26 cellular contexts compared by ENCODE assay signal in genomic region chr6:49151461-49151860, GRCh38.
"Had no signal": no experiment of that assay in that cellular context is flagged by ENCODE, and none has a peak within 500 bp of the region (broad histone marks: within the 10 kb centered on the region; RNA-seq: fewer than 3 reads in every experiment).

No MANE protein-coding gene starts in this region.

- H3K36me3 Mint-ChIP-seq: activated CD8-positive, alpha-beta memory T cell treated with anti-CD3 and anti-CD28 coated beads, Interleukin-2, amount 10 ng/mL, durations not matched to agents 7 days and 5 days; activated naive CD4-positive, alpha-beta T cell treated with anti-CD3 and anti-CD28 coated beads, Interleukin-2, amount 10 ng/mL, durations not matched to agents 7 days and 5 days; memory B cell had no signal

- H3K4me3 Mint-ChIP-seq: activated CD4-positive, alpha-beta T cell treated with anti-CD3 and anti-CD28 coated beads, Interleukin-2, amount 10 ng/mL, durations not matched to agents 7 days and 5 days; activated CD8-positive, alpha-beta memory T cell treated with anti-CD3 and anti-CD28 coated beads, Interleukin-2, amount 10 ng/mL, durations not matched to agents 7 days and 5 days; activated CD8-positive, alpha-beta T cell treated with anti-CD3 and anti-CD28 coated beads for 36 hours; activated naive CD4-positive, alpha-beta T cell treated with anti-CD3 and anti-CD28 coated beads, Interleukin-2, amount 10 ng/mL, durations not matched to agents 7 days and 5 days; effector memory CD8-positive, alpha-beta T cell; memory B cell; natural killer cell treated with Interleukin-12 subunit alpha and Interleukin-12 subunit beta and Interleukin-15 and Interleukin-18, amount 100 ng/mL, for 72 hours; stimulated activated naive CD8-positive, alpha-beta T cell treated with anti-CD3 and anti-CD28 coated beads, Interleukin-15, Interleukin-2, amounts not matched to agents 100 ng/mL and 50 ng/mL, for 24 hours had no signal

- H3K9me3 ChIP-seq: esophagus muscularis mucosa, ovary, psoas muscle, right atrium auricular region, thyroid gland had no signal

- H3K27me3 ChIP-seq: brain microvascular endothelial cell, esophagus muscularis mucosa, ovary, right atrium auricular region, thyroid gland had no signal

- H3K4me1 ChIP-seq: esophagus muscularis mucosa, psoas muscle, right atrium auricular region, thyroid gland had no signal

- H3K4me3 ChIP-seq: dorsolateral prefrontal cortex, esophagus muscularis mucosa, ovary, psoas muscle, right atrium auricular region, thyroid gland had no signal

- DNase-seq: activated CD4-positive, alpha-beta T cell treated with anti-CD3 and anti-CD28 coated beads, Interleukin-2, amount 10 ng/mL, durations not matched to agents 7 days and 5 days; activated CD4-positive, CD25-positive, alpha-beta regulatory T cell treated with anti-CD3 and anti-CD28 coated beads, Interleukin-2, amount 50 U/mL, for 72 hours; activated CD8-positive, alpha-beta memory T cell treated with anti-CD3 and anti-CD28 coated beads, Interleukin-2, amount 10 ng/mL, durations not matched to agents 7 days and 5 days; activated CD8-positive, alpha-beta T cell treated with anti-CD3 and anti-CD28 coated beads for 36 hours; activated effector memory CD4-positive, alpha-beta T cell treated with anti-CD3 and anti-CD28 coated beads, Interleukin-2, amount 50 U/mL, for 16 hours; activated naive CD4-positive, alpha-beta T cell treated with anti-CD3 and anti-CD28 coated beads, Interleukin-2, amount 10 ng/mL, durations not matched to agents 7 days and 5 days; activated T-cell treated with anti-CD3 and anti-CD28 coated beads for 4 hours; brain microvascular endothelial cell; central memory CD4-positive, alpha-beta T cell; dorsolateral prefrontal cortex; effector memory CD8-positive, alpha-beta T cell; foreskin melanocyte; glutamatergic neuron; hypothalamus; left colon; ovary; stimulated activated CD4-positive, alpha-beta T cell treated with anti-CD3 and anti-CD28 coated beads, Interleukin-12 subunit alpha, Interleukin-12 subunit beta, amount 100 ng/mL, for 4 hours; substantia nigra; thyroid gland had no signal

- H3K27ac ChIP-seq: brain microvascular endothelial cell, dorsolateral prefrontal cortex, esophagus muscularis mucosa, ovary, psoas muscle, right atrium auricular region, thyroid gland, VCaP had no signal

- H3K27me3 Mint-ChIP-seq: activated CD4-positive, alpha-beta T cell treated with anti-CD3 and anti-CD28 coated beads, Interleukin-2, amount 10 ng/mL, durations not matched to agents 7 days and 5 days; activated CD8-positive, alpha-beta memory T cell treated with anti-CD3 and anti-CD28 coated beads, Interleukin-2, amount 10 ng/mL, durations not matched to agents 7 days and 5 days; activated CD8-positive, alpha-beta T cell treated with anti-CD3 and anti-CD28 coated beads for 36 hours; activated naive CD4-positive, alpha-beta T cell treated with anti-CD3 and anti-CD28 coated beads, Interleukin-2, amount 10 ng/mL, durations not matched to agents 7 days and 5 days; effector memory CD8-positive, alpha-beta T cell; memory B cell; natural killer cell treated with Interleukin-12 subunit alpha and Interleukin-12 subunit beta and Interleukin-15 and Interleukin-18, amount 100 ng/mL, for 72 hours; stimulated activated naive CD8-positive, alpha-beta T cell treated with anti-CD3 and anti-CD28 coated beads, Interleukin-15, Interleukin-2, amounts not matched to agents 100 ng/mL and 50 ng/mL, for 24 hours had no signal

- H3K27ac Mint-ChIP-seq: activated CD4-positive, alpha-beta T cell treated with anti-CD3 and anti-CD28 coated beads, Interleukin-2, amount 10 ng/mL, durations not matched to agents 7 days and 5 days; activated CD8-positive, alpha-beta memory T cell treated with anti-CD3 and anti-CD28 coated beads, Interleukin-2, amount 10 ng/mL, durations not matched to agents 7 days and 5 days; activated CD8-positive, alpha-beta T cell treated with anti-CD3 and anti-CD28 coated beads for 36 hours; activated naive CD4-positive, alpha-beta T cell treated with anti-CD3 and anti-CD28 coated beads, Interleukin-2, amount 10 ng/mL, durations not matched to agents 7 days and 5 days; effector memory CD8-positive, alpha-beta T cell; memory B cell; natural killer cell treated with Interleukin-12 subunit alpha and Interleukin-12 subunit beta and Interleukin-15 and Interleukin-18, amount 100 ng/mL, for 72 hours; stimulated activated naive CD8-positive, alpha-beta T cell treated with anti-CD3 and anti-CD28 coated beads, Interleukin-15, Interleukin-2, amounts not matched to agents 100 ng/mL and 50 ng/mL, for 24 hours had no signal

- H3K4me1 Mint-ChIP-seq: activated CD4-positive, alpha-beta T cell treated with anti-CD3 and anti-CD28 coated beads, Interleukin-2, amount 10 ng/mL, durations not matched to agents 7 days and 5 days; activated CD8-positive, alpha-beta memory T cell treated with anti-CD3 and anti-CD28 coated beads, Interleukin-2, amount 10 ng/mL, durations not matched to agents 7 days and 5 days; activated naive CD4-positive, alpha-beta T cell treated with anti-CD3 and anti-CD28 coated beads, Interleukin-2, amount 10 ng/mL, durations not matched to agents 7 days and 5 days; memory B cell had no signal

- ATAC-seq: activated CD8-positive, alpha-beta memory T cell treated with anti-CD3 and anti-CD28 coated beads, Interleukin-2, amount 10 ng/mL, durations not matched to agents 7 days and 5 days; activated CD8-positive, alpha-beta T cell treated with anti-CD3 and anti-CD28 coated beads for 36 hours; effector memory CD8-positive, alpha-beta T cell; left colon; natural killer cell treated with Interleukin-12 subunit alpha and Interleukin-12 subunit beta and Interleukin-15 and Interleukin-18, amount 100 ng/mL, for 72 hours; psoas muscle had no signal

- H3K9me3 Mint-ChIP-seq: stimulated activated naive CD8-positive, alpha-beta T cell treated with anti-CD3 and anti-CD28 coated beads, Interleukin-15, Interleukin-2, amounts not matched to agents 100 ng/mL and 50 ng/mL, for 24 hours had no signal

- H3K36me3 ChIP-seq: brain microvascular endothelial cell, esophagus muscularis mucosa, ovary, right atrium auricular region, thyroid gland had no signal
